In the genomic region with DNA sequence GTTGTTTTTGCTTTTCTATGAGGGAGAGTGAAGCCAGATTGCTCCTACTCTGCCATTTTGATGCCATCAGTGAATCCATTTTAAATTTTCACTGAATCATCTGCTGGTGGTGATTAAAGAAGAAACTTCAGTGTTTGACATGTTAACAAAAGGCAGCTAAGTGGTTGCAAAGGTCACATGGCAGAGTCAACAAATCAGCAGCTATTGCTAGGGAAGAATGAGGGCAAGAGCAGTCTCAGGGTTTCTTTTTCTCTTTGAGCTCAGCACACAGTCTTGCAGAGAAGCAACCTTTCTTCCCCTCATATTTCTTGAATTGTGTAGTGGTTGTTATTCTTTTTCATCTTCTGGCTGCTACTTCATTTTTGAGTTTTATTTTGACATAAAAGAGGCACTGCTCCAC, we compare ENCODE assay signal across 28 cellular contexts.
DNase-seq lines count a peak whose midpoint lies in the region; ATAC-seq, FAIRE-seq and TF ChIP-seq lines count a peak whose summit lies in the region.
"Had no signal": no experiment of that assay in that cellular context is flagged by ENCODE, and none has a peak within 500 bp of the region (broad histone marks: within the 10 kb centered on the region; RNA-seq: fewer than 3 reads in every experiment).

No MANE protein-coding gene starts in this region.

- DNase-seq in mammary epithelial cell (no peak), breast epithelium (ENCODE audit: low spot score in 2 of 2) (no peak), mucosa of descending colon (peak in 1 of 3 donors; percentile 17), transverse colon (no peak), nucleus accumbens (lab: John Stamatoyannopoulos, UW) (no peak)
- no peak for DNase-seq in activated T-cell treated with anti-CD3 and anti-CD28 coated beads, Interleukin-2, amount 50 U/mL, for 48 hours
- DNase-seq in natural killer cell treated with Interleukin-12 subunit alpha and Interleukin-12 subunit beta and Interleukin-15 and Interleukin-18, amount 100 ng/mL, for 72 hours (ENCODE audit: low spot score): no peak
- DNase-seq: 8988T; activated B cell treated with CpG ODN at 0.5 μM for 24 hours; CD4-positive, alpha-beta memory T cell; GF-D8; glutamatergic neuron; naive thymus-derived CD4-positive, alpha-beta T cell; NCI-H1417 treated with DMSO at 0.1 percent for 48 hours; NCI-H2081 treated with DMSO at 0.1 percent for 48 hours; NCI-H345; NCI-H774; posterior cingulate gyrus; T1000 had no signal

- H3K36me3 Mint-ChIP-seq in natural killer cell treated with Interleukin-12 subunit alpha and Interleukin-12 subunit beta and Interleukin-15 and Interleukin-18, amount 100 ng/mL, for 72 hours: peaks cover 12% of the 10 kb centered on the region
- H3K36me3 Mint-ChIP-seq: activated naive CD8-positive, alpha-beta T cell; CD4-positive, alpha-beta memory T cell; type B pancreatic cell had no signal

- TF ChIP-seq CTCF in mammary epithelial cell (conservative IDR thresholded peaks at IDR 0.05 in 1 of 2, IDR thresholded peaks at IDR 0.05 in 1 of 2; ENCODE audit: extremely low read depth in 1 of 2, insufficient read depth in 1 of 2, low read depth in 1 of 2, low read length in 2 of 2): no peak
- no peak for TF ChIP-seq CTCF in breast epithelium (IDR thresholded peaks at IDR 0.05)
- TF ChIP-seq CTCF in mucosa of descending colon (IDR thresholded peaks at IDR 0.05): no peak
- no peak for TF ChIP-seq CTCF in transverse colon (IDR thresholded peaks at IDR 0.05)

- peak; percentile 21 for FAIRE-seq in endometrium (lab: Jason Lieb, UNC)
- FAIRE-seq: GM18507, K562 had no signal

- CTCF ChIA-PET in mammary epithelial cell (lab: Charles Lee; ENCODE audit: low non-redundant PET): no interaction called here

- H3K4me3 ChIP-seq in mammary epithelial cell (replicated peaks in 1 of 3; ENCODE audit: insufficient read depth in 1 of 3, low read depth in 2 of 3, low read length in 3 of 3): no peak overlapping the region
- no peak overlapping the region for H3K4me3 ChIP-seq in breast epithelium
- no peak overlapping the region for H3K4me3 ChIP-seq in mucosa of descending colon
- H3K4me3 ChIP-seq in transverse colon: no peak overlapping the region
- H3K4me3 ChIP-seq: ascending aorta, K562 had no signal

- H4K20me1 ChIP-seq in mammary epithelial cell (ENCODE audit: insufficient read depth, low read length): no peaks in the 10 kb centered on the region

- H3K79me2 ChIP-seq in mammary epithelial cell (ENCODE audit: insufficient read depth, low read length): no peaks in the 10 kb centered on the region

- dilution Hi-C loops in mammary epithelial cell (cut with HindIII; ENCODE audit: low sequenced_read_pairs): no loop called here

- TF ChIP-seq EP300 in transverse colon (IDR thresholded peaks at IDR 0.05; ENCODE audit: low read depth): no peak

- no peak overlapping the region for H3K4me2 ChIP-seq in mammary epithelial cell (ENCODE audit: insufficient read depth, low read depth, low read length)

- no peaks in the 10 kb centered on the region for H3K27me3 Mint-ChIP-seq in natural killer cell treated with Interleukin-12 subunit alpha and Interleukin-12 subunit beta and Interleukin-15 and Interleukin-18, amount 100 ng/mL, for 72 hours
- H3K27me3 Mint-ChIP-seq: activated naive CD8-positive, alpha-beta T cell; central memory CD8-positive, alpha-beta T cell; naive thymus-derived CD4-positive, alpha-beta T cell; type B pancreatic cell had no signal

- H3K27me3 ChIP-seq in mammary epithelial cell (ENCODE audit: insufficient read depth, low read length) (no peaks in the 10 kb centered on the region), breast epithelium (no peaks in the 10 kb centered on the region), transverse colon (no peaks in the 10 kb centered on the region)
- H3K27me3 ChIP-seq: ascending aorta had no signal

- H3K27ac ChIP-seq in mammary epithelial cell (ENCODE audit: insufficient read depth, low read depth, low read length) (no peak overlapping the region), breast epithelium (no peak overlapping the region), transverse colon (peak overlapping the region in 3 of 4 donors; percentile 29 to 38 (median 34))
- H3K27ac ChIP-seq: ascending aorta had no signal

- H3K36me3 ChIP-seq in mammary epithelial cell (ENCODE audit: insufficient read depth, low read length): no peaks in the 10 kb centered on the region
- no peaks in the 10 kb centered on the region for H3K36me3 ChIP-seq in breast epithelium
- no peaks in the 10 kb centered on the region for H3K36me3 ChIP-seq in mucosa of descending colon (ENCODE audit: low read depth)
- H3K36me3 ChIP-seq in transverse colon: no peaks in the 10 kb centered on the region
- H3K36me3 ChIP-seq: ascending aorta had no signal

- H3K4me1 ChIP-seq in mammary epithelial cell (ENCODE audit: insufficient read depth, low read length): peaks cover 15% of the 10 kb centered on the region
- H3K4me1 ChIP-seq in breast epithelium: no peaks in the 10 kb centered on the region
- no peaks in the 10 kb centered on the region for H3K4me1 ChIP-seq in mucosa of descending colon (ENCODE audit: low read depth)
- H3K4me1 ChIP-seq in transverse colon: peaks cover 4 to 17% (median 11%) of the 10 kb centered on the region in 4 donors
- H3K4me1 ChIP-seq: ascending aorta had no signal

- no peaks in the 10 kb centered on the region for H3K4me1 Mint-ChIP-seq in natural killer cell treated with Interleukin-12 subunit alpha and Interleukin-12 subunit beta and Interleukin-15 and Interleukin-18, amount 100 ng/mL, for 72 hours (ENCODE audit: low read depth in 2 of 2)
- H3K4me1 Mint-ChIP-seq: activated B cell treated with CpG ODN at 0.5 μM for 24 hours; CD4-positive, alpha-beta memory T cell; central memory CD8-positive, alpha-beta T cell; naive thymus-derived CD4-positive, alpha-beta T cell had no signal

- H3K4me3 Mint-ChIP-seq in natural killer cell treated with Interleukin-12 subunit alpha and Interleukin-12 subunit beta and Interleukin-15 and Interleukin-18, amount 100 ng/mL, for 72 hours: no peak overlapping the region
- H3K4me3 Mint-ChIP-seq: activated B cell treated with CpG ODN at 0.5 μM for 24 hours; activated naive CD8-positive, alpha-beta T cell; CD4-positive, alpha-beta memory T cell; central memory CD8-positive, alpha-beta T cell; H9; memory B cell; naive thymus-derived CD4-positive, alpha-beta T cell; type B pancreatic cell had no signal

- peak; percentile 71 for ATAC-seq in mucosa of descending colon
- ATAC-seq in natural killer cell treated with Interleukin-12 subunit alpha and Interleukin-12 subunit beta and Interleukin-15 and Interleukin-18, amount 100 ng/mL, for 72 hours: no peak
- ATAC-seq: K562; naive thymus-derived CD4-positive, alpha-beta T cell had no signal

- H3K9ac ChIP-seq in mammary epithelial cell (ENCODE audit: insufficient read depth, low read length): no peak overlapping the region

- H3K9me3 ChIP-seq in mammary epithelial cell (replicated peaks; ENCODE audit: insufficient read depth, low read length): no peaks in the 10 kb centered on the region
- peaks cover 9 to 12% of the 10 kb centered on the region in 2 donors for H3K9me3 ChIP-seq in breast epithelium
- no peaks in the 10 kb centered on the region for H3K9me3 ChIP-seq in mucosa of descending colon
- peaks cover 0 to 7% of the 10 kb centered on the region in 2 donors for H3K9me3 ChIP-seq in transverse colon
- H3K9me3 ChIP-seq: ascending aorta had no signal

- TF ChIP-seq POLR2A in breast epithelium (IDR thresholded peaks at IDR 0.05) (no peak), transverse colon (IDR thresholded peaks at IDR 0.05) (no peak)

- no TSS peak for BruUV-seq in mammary epithelial cell (replicated peaks; lab: Mats Ljungman, UMichigan)

- H3K9me3 Mint-ChIP-seq in natural killer cell treated with Interleukin-12 subunit alpha and Interleukin-12 subunit beta and Interleukin-15 and Interleukin-18, amount 100 ng/mL, for 72 hours: peaks cover 12% of the 10 kb centered on the region
- H3K9me3 Mint-ChIP-seq: type B pancreatic cell had no signal

- intact Hi-C loops in mammary epithelial cell (cut with micrococcal nuclease): loop anchor here (1.0 to 10.0 kb wide), 4 partner anchors 27 to 855 kb away; no protein-coding TSS in a partner anchor
- intact Hi-C loops in breast epithelium (cut with DNase I; ENCODE audit: low total_unique reads): loop anchor here (5.0 kb wide), 1 partner anchor 872 kb away; no protein-coding TSS in a partner anchor
- intact Hi-C loops in mucosa of descending colon (cut with DNase I, micrococcal nuclease): no loop called here
- intact Hi-C loops in transverse colon (cut with DNase I; ENCODE audit: low total_unique reads): no loop called here

- H3K27ac Mint-ChIP-seq in natural killer cell treated with Interleukin-12 subunit alpha and Interleukin-12 subunit beta and Interleukin-15 and Interleukin-18, amount 100 ng/mL, for 72 hours: no peak overlapping the region
- H3K27ac Mint-ChIP-seq: activated B cell treated with CpG ODN at 0.5 μM for 24 hours; activated naive CD8-positive, alpha-beta T cell; CD4-positive, alpha-beta memory T cell; H9; memory B cell; naive thymus-derived CD4-positive, alpha-beta T cell; type B pancreatic cell had no signal

- H2AFZ ChIP-seq in mammary epithelial cell (ENCODE audit: low read depth, low read length): peak overlapping the region; percentile 23

- in situ Hi-C loops in mammary epithelial cell (cut with MboI; ENCODE audit: low sequenced_read_pairs in 2 of 2): no loop called here
- in situ Hi-C loops in transverse colon (cut with MboI; ENCODE audit: low pct_ligation_motif_present in 1 of 4, low pct_unique_long_range_greater_than_20kb in 1 of 4, low sequenced_read_pairs in 3 of 4): loop anchor here in 2 of 4 donors (25.0 kb wide), 2 partner anchors 408 to 583 kb away; no protein-coding TSS in a partner anchor

Comparison
In these comparisons a context has a peak if more than half of its experiments do, and no peak if none do; other contexts are left out.
1. H3K27ac ChIP-seq: peak in transverse colon (3 of 4); none in mammary epithelial cell (single experiment) and breast epithelium (0 of 2).
2. intact Hi-C loops: an anchor here in mammary epithelial cell (1.0 to 10.0 kb wide) and breast epithelium (5.0 kb wide); none called in mucosa of descending colon and transverse colon.